In the genomic region with DNA sequence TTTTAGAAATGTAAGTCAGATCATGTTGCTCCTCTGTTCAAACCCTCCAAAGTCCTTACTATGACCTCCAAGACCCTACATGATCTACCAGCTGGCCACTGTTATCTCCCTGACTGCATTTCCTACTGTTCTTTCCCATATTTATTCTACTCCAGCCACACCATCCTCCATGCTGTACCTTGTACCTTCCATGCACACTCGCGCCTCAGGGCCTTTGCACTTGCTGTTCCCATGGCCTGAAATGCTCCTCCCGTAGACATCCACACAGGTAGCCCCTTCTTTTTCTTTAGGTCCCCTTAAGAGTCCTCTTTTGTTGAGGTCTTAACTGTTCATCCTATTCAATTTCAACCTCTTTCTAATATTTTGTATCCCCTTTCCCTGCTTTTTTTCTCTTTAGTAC, we compare ENCODE assay signal across 15 cellular contexts. TPM values are rescaled to one million over a fixed set of nuclear protein-coding genes. Genes with fewer than 3 reads are reported as not detected.
A peak's percentile ranks its signal among the peaks of the same experiment; 100 is the strongest.
DNase-seq lines count a peak whose midpoint lies in the region; ATAC-seq and TF ChIP-seq lines count a peak whose summit lies in the region.
"Had no signal": no experiment of that assay in that cellular context is flagged by ENCODE, and none has a peak within 500 bp of the region (broad histone marks: within the 10 kb centered on the region; RNA-seq: fewer than 3 reads in every experiment).

No MANE protein-coding gene starts in this region.

- H3K4me3 ChIP-seq in neural progenitor cell (no peak overlapping the region), vagina (no peak overlapping the region)
- H3K4me3 ChIP-seq: BLaER1, HAP-1 had no signal

- H4K20me1 ChIP-seq in neural progenitor cell (ENCODE audit: low read depth) = no peaks in the 10 kb centered on the region
- H4K20me1 ChIP-seq: BLaER1 had no signal

- no peak overlapping the region for H2AFZ ChIP-seq in neural progenitor cell (replicated peaks)

- H3K27me3 Mint-ChIP-seq in WTC11 (ENCODE audit: low read depth) (no peaks in the 10 kb centered on the region), neural progenitor cell (ENCODE audit: insufficient read depth, low read depth) (no peaks in the 10 kb centered on the region)
- H3K27me3 Mint-ChIP-seq: CD4-positive, alpha-beta T cell had no signal

- H3K4me1 ChIP-seq in neural progenitor cell (no peaks in the 10 kb centered on the region), vagina (no peaks in the 10 kb centered on the region)

- no peak overlapping the region for H3K4me3 Mint-ChIP-seq in WTC11
- no peak overlapping the region for H3K4me3 Mint-ChIP-seq in neural progenitor cell
- H3K4me3 Mint-ChIP-seq: CD4-positive, alpha-beta T cell; HFFc6 had no signal

- no peak for TF ChIP-seq CTCF in C4-2B (conservative IDR thresholded peaks at IDR 0.05)
- TF ChIP-seq CTCF in WTC11 (IDR thresholded peaks at IDR 0.05) = no peak
- TF ChIP-seq CTCF in neural progenitor cell (IDR thresholded peaks at IDR 0.05) = no peak
- no peak for TF ChIP-seq CTCF in vagina (IDR thresholded peaks at IDR 0.05)

- H3K36me3 Mint-ChIP-seq in WTC11 = peaks cover 5% of the 10 kb centered on the region
- H3K36me3 Mint-ChIP-seq in neural progenitor cell = peaks cover 17% of the 10 kb centered on the region

- H3K9ac ChIP-seq in neural progenitor cell = no peak overlapping the region
- H3K9ac ChIP-seq: BLaER1 had no signal

- no peaks in the 10 kb centered on the region for H3F3A ChIP-seq in neural progenitor cell (ENCODE audit: low read depth)

- POLR2A ChIA-PET in WTC11 (lab: Charles Lee) = no interaction called here

- DNase-seq in WTC11 (ENCODE audit: low spot score) (no peak), left lobe of liver (ENCODE audit: low spot score) (no peak), neural progenitor cell (ENCODE audit: low spot score) (no peak), KG1 (lab: John Stamatoyannopoulos, UW) (no peak), vagina (ENCODE audit: extremely low spot score in 2 of 2) (no peak), hippocampal formation (lab: John Stamatoyannopoulos, UW) (no peak)
- DNase-seq: 8988T; AML-193; CD4-positive, alpha-beta T cell; DMS79; GOT3; HFFc6 had no signal

- CTCF ChIA-PET in WTC11 (lab: Charles Lee) = no interaction called here

- H3K9me3 ChIP-seq in neural progenitor cell (ENCODE audit: low read depth) (no peaks in the 10 kb centered on the region), vagina (no peaks in the 10 kb centered on the region)
- H3K9me3 ChIP-seq: BLaER1, HAP-1 had no signal

- H3K9me3 Mint-ChIP-seq in WTC11 (no peaks in the 10 kb centered on the region), neural progenitor cell (no peaks in the 10 kb centered on the region)
- H3K9me3 Mint-ChIP-seq: CD4-positive, alpha-beta T cell; HFFc6 had no signal

- H3K27ac ChIP-seq in C4-2B (peak overlapping the region; percentile 74), neural progenitor cell (no peak overlapping the region), vagina (no peak overlapping the region)
- H3K27ac ChIP-seq: BLaER1 had no signal

- ATAC-seq in WTC11 (no peak), left lobe of liver (peak; percentile 28)

- H3K4me1 Mint-ChIP-seq in WTC11 (no peaks in the 10 kb centered on the region), neural progenitor cell (peaks cover 14% of the 10 kb centered on the region)

- no peak overlapping the region for H3K4me2 ChIP-seq in neural progenitor cell
- H3K4me2 ChIP-seq: BLaER1 had no signal

- H3K36me3 ChIP-seq in neural progenitor cell (no peaks in the 10 kb centered on the region), vagina (no peaks in the 10 kb centered on the region)

- no peak overlapping the region for H3K27ac Mint-ChIP-seq in WTC11
- peak overlapping the region; percentile 40 for H3K27ac Mint-ChIP-seq in neural progenitor cell
- H3K27ac Mint-ChIP-seq: CD4-positive, alpha-beta T cell; HFFc6 had no signal

- no peaks in the 10 kb centered on the region for H3K27me3 ChIP-seq in neural progenitor cell
- H3K27me3 ChIP-seq in vagina = no peaks in the 10 kb centered on the region
- H3K27me3 ChIP-seq: BLaER1 had no signal

- TF ChIP-seq POLR2A in vagina (IDR thresholded peaks at IDR 0.05) = no peak

- H3K79me2 ChIP-seq in neural progenitor cell (ENCODE audit: low read depth) = no peaks in the 10 kb centered on the region

- intact Hi-C loops in vagina (cut with DNase I) = no loop called here

TF ChIP-seq in WTC11, 78 proteins besides CTCF, POLR2A, EP300 and RAD21:
- TF ChIP-seq HMGA2 (CRISPR knock-in tag; IDR thresholded peaks at IDR 0.05) = no peak
- 0 out of 2 replicates have a peak, but pooled peaks have one; percentile 47 for TF ChIP-seq GTF2I (CRISPR knock-in tag; conservative IDR thresholded peaks at IDR 0.05)
- no peak for TF ChIP-seq GRHL2 (CRISPR knock-in tag; IDR thresholded peaks at IDR 0.05; ENCODE audit: insufficient replicate concordance, severe bottlenecking)
- TF ChIP-seq, protein P1, sequence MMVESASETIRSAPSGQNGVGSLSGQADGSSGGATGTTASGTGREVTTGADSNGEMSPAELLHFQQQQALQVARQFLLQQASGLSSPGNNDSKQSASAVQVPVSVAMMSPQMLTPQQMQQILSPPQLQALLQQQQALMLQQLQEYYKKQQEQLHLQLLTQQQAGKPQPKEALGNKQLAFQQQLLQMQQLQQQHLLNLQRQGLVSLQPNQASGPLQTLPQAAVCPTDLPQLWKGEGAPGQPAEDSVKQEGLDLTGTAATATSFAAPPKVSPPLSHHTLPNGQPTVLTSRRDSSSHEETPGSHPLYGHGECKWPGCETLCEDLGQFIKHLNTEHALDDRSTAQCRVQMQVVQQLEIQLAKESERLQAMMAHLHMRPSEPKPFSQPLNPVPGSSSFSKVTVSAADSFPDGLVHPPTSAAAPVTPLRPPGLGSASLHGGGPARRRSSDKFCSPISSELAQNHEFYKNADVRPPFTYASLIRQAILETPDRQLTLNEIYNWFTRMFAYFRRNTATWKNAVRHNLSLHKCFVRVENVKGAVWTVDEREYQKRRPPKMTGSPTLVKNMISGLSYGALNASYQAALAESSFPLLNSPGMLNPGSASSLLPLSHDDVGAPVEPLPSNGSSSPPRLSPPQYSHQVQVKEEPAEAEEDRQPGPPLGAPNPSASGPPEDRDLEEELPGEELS (CRISPR knock-in tag; IDR thresholded peaks at IDR 0.05) = no peak
TF ChIP-seq in WTC11: peak in this region for 1.

RNA-seq across cellular contexts. Expression of gene HEBP2, which starts 47.0 kb away (rescaled TPM):
- 31.9 to 40.9 TPM (median 36.1 TPM) in 3 replicates for total RNA-seq in WTC11 (2021)
- total RNA-seq in left lobe of liver = 73.4 TPM
- 11.9 and 15.1 TPM in 2 replicates for total RNA-seq in neural progenitor cell (ENCODE audit: low replicate concordance)
- 62.4 TPM for total RNA-seq in vagina

RNA-seq across cellular contexts. Expression of gene NHSL1, which starts 48.3 kb away (rescaled TPM):
- total RNA-seq in WTC11 (2021) (22.9 to 31.1 TPM (median 23.1 TPM) in 3 replicates), left lobe of liver (59.8 TPM), neural progenitor cell (ENCODE audit: low replicate concordance) (7.7 and 12.1 TPM in 2 replicates), vagina (23.1 TPM)
